Comparison of ENCODE assay signal across 8 cellular contexts in the genomic region with DNA sequence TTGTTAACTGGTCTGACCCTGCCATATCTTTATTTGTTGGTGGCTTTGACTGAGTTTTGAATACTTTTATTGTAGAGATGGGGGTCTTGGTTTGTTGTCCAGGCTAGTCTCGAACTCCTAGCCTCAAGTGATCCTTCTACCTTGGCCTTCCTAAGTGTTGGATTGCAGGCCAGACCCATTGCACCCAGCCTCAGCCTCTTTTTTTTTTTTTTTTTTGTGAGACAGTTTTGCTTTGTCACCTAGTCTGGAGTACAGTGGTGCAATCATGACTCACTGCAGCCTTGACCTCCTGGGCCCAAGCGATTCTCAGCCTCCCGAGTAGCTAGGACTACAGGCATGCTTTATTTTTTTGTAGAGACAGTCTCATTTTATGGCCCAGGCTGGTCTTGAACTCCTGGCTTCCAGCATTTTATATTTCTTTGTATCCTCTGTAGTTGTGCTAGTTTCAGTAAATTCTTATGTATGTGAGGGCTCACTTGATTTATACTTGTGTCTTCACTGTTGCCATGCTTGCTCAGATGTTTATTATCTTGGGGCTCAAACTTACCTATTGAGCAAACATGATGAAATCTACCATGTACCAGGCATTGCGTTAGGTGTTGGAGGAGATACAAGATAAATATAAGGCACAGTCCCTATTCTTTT. TPM values are rescaled to one million over a fixed set of nuclear protein-coding genes. Genes with fewer than 3 reads are reported as not detected.
DNase-seq lines count a peak whose midpoint lies in the region; ATAC-seq lines count a peak whose summit lies in the region.

No MANE protein-coding gene starts in this region.

- no peaks in the 10 kb centered on the region for H3K9me3 ChIP-seq in SJSA1 (replicated peaks)

- DNase-seq in GM03348 (ENCODE audit: low spot score): peak; percentile 30
- peak; percentile 67 to 72 for DNase-seq in SJSA1 (ENCODE audit: low read depth in 1 of 2, low spot score in 2 of 2)
- DNase-seq in fibroblast of gingiva (ENCODE audit: low read depth): peak; percentile 93
- no peak for DNase-seq in sciatic nerve (ENCODE audit: low spot score)
- DNase-seq in KG1 (lab: John Stamatoyannopoulos, UW): no peak
- no peak for DNase-seq in activated T-cell treated with anti-CD3 and anti-CD28 coated beads, Interleukin-2, amount 50 U/mL, for 4 hours
- no peak for DNase-seq in NCI-H526 treated with DMSO at 0.1 percent for 48 hours (lab: John Stamatoyannopoulos, UW)

- H3K9me3 Mint-ChIP-seq in activated T-cell treated with anti-CD3 and anti-CD28 coated beads, Interleukin-2, amount 50 U/mL, for 4 hours: no peaks in the 10 kb centered on the region

- ATAC-seq in sciatic nerve (peak; percentile 95), GM21515 (IDR thresholded peaks at IDR 0.05; ENCODE audit: unreplicated experiment) (no peak)
- ATAC-seq in activated T-cell treated with anti-CD3 and anti-CD28 coated beads, Interleukin-2, amount 50 U/mL, for 4 hours: no peak

- H3K27ac ChIP-seq in SJSA1: peak overlapping the region; percentile 68

- peaks cover 15% of the 10 kb centered on the region for H3K4me1 ChIP-seq in SJSA1 (replicated peaks)

- peaks cover 57% of the 10 kb centered on the region for H3K4me1 Mint-ChIP-seq in activated T-cell treated with anti-CD3 and anti-CD28 coated beads, Interleukin-2, amount 50 U/mL, for 4 hours (ENCODE audit: low read depth)

- H3K36me3 ChIP-seq in SJSA1: peaks cover 51% of the 10 kb centered on the region

- H3K27me3 Mint-ChIP-seq in activated T-cell treated with anti-CD3 and anti-CD28 coated beads, Interleukin-2, amount 50 U/mL, for 4 hours (ENCODE audit: low read depth): no peaks in the 10 kb centered on the region

- intact Hi-C loops in sciatic nerve (cut with DNase I): no loop called here

- H3K4me3 ChIP-seq in SJSA1: no peak overlapping the region

- no peaks in the 10 kb centered on the region; the same call in 1 of the 2 replicates for H3K27me3 ChIP-seq in SJSA1 (replicated peaks)

- H3K36me3 Mint-ChIP-seq in activated T-cell treated with anti-CD3 and anti-CD28 coated beads, Interleukin-2, amount 50 U/mL, for 4 hours (ENCODE audit: insufficient read depth): peaks cover 16% of the 10 kb centered on the region

- no peak overlapping the region for H3K4me3 Mint-ChIP-seq in activated T-cell treated with anti-CD3 and anti-CD28 coated beads, Interleukin-2, amount 50 U/mL, for 4 hours

RNA-seq across cellular contexts. Expression of gene THRAP3, which starts 24.1 kb away (rescaled TPM):
- 61.6 and 66.1 TPM in 2 replicates for total RNA-seq in SJSA1 (2014; rRNA removed; shearing (Covaris generic))
- total RNA-seq in sciatic nerve: 101 TPM
- total RNA-seq in activated T-cell treated with anti-CD3 and anti-CD28 coated beads, Interleukin-2, amount 50 U/mL, for 4 hours: 100 to 1,000 TPM; 134 to 145 (median 142) TPM

RNA-seq across cellular contexts. Expression of gene SH3D21, which starts 57.8 kb away (rescaled TPM):
- 0.78 and 1.5 TPM in 2 replicates for total RNA-seq in SJSA1 (2014; rRNA removed; shearing (Covaris generic))
- 9.8 TPM for total RNA-seq in sciatic nerve
- 1 to 10 TPM; 1.7 to 5.6 (median 2.3) TPM for total RNA-seq in activated T-cell treated with anti-CD3 and anti-CD28 coated beads, Interleukin-2, amount 50 U/mL, for 4 hours

Comparison
In these comparisons a context has a peak if more than half of its experiments do, and no peak if none do; other contexts are left out.
1. DNase-seq: peak in GM03348 (single experiment), SJSA1 (2 of 2) and fibroblast of gingiva (single experiment); none in sciatic nerve (single experiment), KG1 (single experiment), activated T-cell treated with anti-CD3 and anti-CD28 coated beads, Interleukin-2, amount 50 U/mL, for 4 hours (single experiment) and NCI-H526 treated with DMSO at 0.1 percent for 48 hours (single experiment).